16 cellular contexts compared by ENCODE assay signal in genomic region chr2:12434609-12435008, GRCh38.
DNase-seq lines count a peak whose midpoint lies in the region; ATAC-seq, FAIRE-seq and TF ChIP-seq lines count a peak whose summit lies in the region.
"Had no signal": no experiment of that assay in that cellular context is flagged by ENCODE, and none has a peak within 500 bp of the region (broad histone marks: within the 10 kb centered on the region; RNA-seq: fewer than 3 reads in every experiment).

No MANE protein-coding gene starts in this region.

- peak overlapping the region; percentile 23 to 30 for H3K18ac ChIP-seq in mesenchymal stem cell (ENCODE audit: low read depth in 1 of 2, low read length in 2 of 2)

- H3K27me3 ChIP-seq in K562 (ENCODE audit: control insufficient read depth in 2 of 2, insufficient read depth in 2 of 2, low read length in 2 of 2) (no peaks in the 10 kb centered on the region), mesenchymal stem cell (ENCODE audit: control insufficient read depth in 1 of 2, insufficient read depth in 1 of 2, low read length in 2 of 2) (no peaks in the 10 kb centered on the region), parathyroid adenoma (ENCODE audit: control insufficient read depth, insufficient read depth, low read length) (no peaks in the 10 kb centered on the region)
- H3K27me3 ChIP-seq: BLaER1 treated with 17β-estradiol and CSF1 and Interleukin-3, amounts not matched to agents 10 nM and 100 nM had no signal

- BruUV-seq in K562 (replicated peaks; lab: Mats Ljungman, UMichigan), result no TSS peak

- H3K9me3 ChIP-seq in K562 (replicated peaks; ENCODE audit: control insufficient read depth, insufficient read depth, low read depth, low read length) (no peaks in the 10 kb centered on the region), mesenchymal stem cell (ENCODE audit: control insufficient read depth, low read length) (no peaks in the 10 kb centered on the region), parathyroid adenoma (ENCODE audit: control insufficient read depth, low read length) (no peaks in the 10 kb centered on the region)
- H3K9me3 ChIP-seq: BLaER1 treated with 17β-estradiol and CSF1 and Interleukin-3, amounts not matched to agents 10 nM and 100 nM had no signal

- H3K36me3 ChIP-seq in K562 (ENCODE audit: control insufficient read depth, insufficient read depth, low read length) (no peaks in the 10 kb centered on the region; the same call in 2 of the 3 replicates), mesenchymal stem cell (ENCODE audit: control insufficient read depth in 1 of 2, insufficient read depth in 2 of 2, low read depth in 1 of 2, low read length in 2 of 2) (no peaks in the 10 kb centered on the region), parathyroid adenoma (ENCODE audit: control insufficient read depth, insufficient read depth, low read length) (no peaks in the 10 kb centered on the region)
- H3K36me3 ChIP-seq: BLaER1 treated with 17β-estradiol and CSF1 and Interleukin-3, amounts not matched to agents 10 nM and 100 nM had no signal

- WGBS in K562 (ENCODE audit: insufficient coverage, low coverage, missing lambda C conversion rate), result 3% methylated on average over 8 of the region's 8 CpGs
- WGBS in mesenchymal stem cell, result 70% methylated on average over 8 of the region's 8 CpGs

- peak overlapping the region; percentile 29 for H2BK120ac ChIP-seq in mesenchymal stem cell (ENCODE audit: low read depth, low read length)

- H3K79me2 ChIP-seq in K562 (ENCODE audit: control insufficient read depth, insufficient read depth, low read length) (no peaks in the 10 kb centered on the region; the same call in 2 of the 3 replicates), parathyroid adenoma (no peaks in the 10 kb centered on the region)

- POLR2A ChIA-PET in K562 (lab: Yijun Ruan, JAX), result interaction anchor here (1.2 kb wide), 1 partner anchor 11 kb away, joined by 3 read pairs; no protein-coding TSS in a partner anchor

- H2BK12ac ChIP-seq in mesenchymal stem cell (ENCODE audit: low read length in 2 of 2), result peak overlapping the region; percentile 63 to 75

- in situ Hi-C loops in K562 (cut with MboI), result no loop called here

- CTCF ChIA-PET in K562 (lab: Yijun Ruan, JAX; ENCODE audit: low intra/inter-chr PET ratio), result no interaction called here

- TF ChIP-seq POLR2A in K562 (conservative IDR thresholded peaks at IDR 0.05), result no peak

- H2AFZ ChIP-seq in K562 (ENCODE audit: low read depth, low read length) (peak overlapping the region; percentile 66), mesenchymal stem cell (ENCODE audit: low read depth, low read length) (no peak overlapping the region), parathyroid adenoma (peak overlapping the region; percentile 36)
- H2AFZ ChIP-seq: GM23248 had no signal

- TF ChIP-seq RAD21 in K562 (CRISPR knock-in tag; conservative IDR thresholded peaks at IDR 0.05 in 1 of 2, IDR thresholded peaks at IDR 0.05 in 1 of 2), result no peak

- peak; percentile 76 for ATAC-seq in K562
- ATAC-seq in HG02678 (IDR thresholded peaks at IDR 0.05; ENCODE audit: unreplicated experiment), result no peak
- no peak for ATAC-seq in GM18909 (IDR thresholded peaks at IDR 0.05; ENCODE audit: poor library complexity, unreplicated experiment)
- no peak for ATAC-seq in SK-N-SH treated with all-trans-retinoic acid at 6 μM for 48 hours
- ATAC-seq: CD8-positive, alpha-beta T cell; HepG2 had no signal

- no peaks in the 10 kb centered on the region for H3K79me1 ChIP-seq in mesenchymal stem cell (replicated peaks; ENCODE audit: low read length, poor library complexity, severe bottlenecking)

- intact Hi-C loops in K562 (cut with micrococcal nuclease), result loop anchor here (1.0 to 10.0 kb wide), 4 partner anchors 58 to 498 kb away; no protein-coding TSS in a partner anchor

- peak; percentile 46 for FAIRE-seq in K562 (lab: Jason Lieb, UNC)
- FAIRE-seq: H54, HepG2 had no signal

- peak; percentile 14 for DNase-seq in NCI-H82 (lab: John Stamatoyannopoulos, UW)
- DNase-seq in K562 (ENCODE audit: extremely low read depth in 1 of 4, low spot score in 3 of 4), result peak; percentile 26 to 85 (median 54)
- no peak for DNase-seq in mesenchymal stem cell
- DNase-seq: Calu3; CD8-positive, alpha-beta T cell; GF-D8; GM23248; HCEC 1CT had no signal

- H4K20me1 ChIP-seq in K562 (replicated peaks; ENCODE audit: control insufficient read depth, insufficient read depth, low read length), result no peaks in the 10 kb centered on the region
- H4K20me1 ChIP-seq: BLaER1 treated with 17β-estradiol and CSF1 and Interleukin-3, amounts not matched to agents 10 nM and 100 nM had no signal

- H3K9me1 ChIP-seq in K562 (ENCODE audit: control insufficient read depth, insufficient read depth, low read length), result no peaks in the 10 kb centered on the region

- peak overlapping the region; percentile 84 for H2AK5ac ChIP-seq in mesenchymal stem cell (ENCODE audit: low read length, severe bottlenecking)

- peak; percentile 91 for TF ChIP-seq EP300 in K562 (IDR thresholded peaks at IDR 0.05; ENCODE audit: low read length)

- no peak overlapping the region for H4K91ac ChIP-seq in mesenchymal stem cell (ENCODE audit: low read length)

- H3K4me1 ChIP-seq in K562 (replicated peaks in 1 of 2; ENCODE audit: control insufficient read depth in 2 of 2, insufficient read depth in 2 of 2, low read length in 2 of 2), result peaks cover 18 to 45% of the 10 kb centered on the region in 2 experiments
- peaks cover 7% of the 10 kb centered on the region for H3K4me1 ChIP-seq in mesenchymal stem cell (ENCODE audit: control insufficient read depth, insufficient read depth, low read depth, low read length)
- H3K4me1 ChIP-seq in parathyroid adenoma, result no peaks in the 10 kb centered on the region

- no peak overlapping the region for H3K23ac ChIP-seq in mesenchymal stem cell (ENCODE audit: low read length in 2 of 2)

- H3K4ac ChIP-seq in mesenchymal stem cell (ENCODE audit: low read depth in 1 of 2, low read length in 2 of 2), result peak overlapping the region in 1 of 2 experiments; percentile 30

- H2BK15ac ChIP-seq in mesenchymal stem cell (ENCODE audit: low read depth, poor library complexity, severe bottlenecking), result no peak overlapping the region

- peak overlapping the region; percentile 57 for H3K4me2 ChIP-seq in K562 (ENCODE audit: insufficient read depth, low read length)
- H3K4me2 ChIP-seq in mesenchymal stem cell (ENCODE audit: low read length, poor library complexity, severe bottlenecking), result no peak overlapping the region
- no peak overlapping the region for H3K4me2 ChIP-seq in parathyroid adenoma (ENCODE audit: low read length)
- H3K4me2 ChIP-seq: BLaER1 treated with 17β-estradiol and CSF1 and Interleukin-3, amounts not matched to agents 10 nM and 100 nM; KMS-11 had no signal

- no peak overlapping the region for H3K4me3 ChIP-seq in K562
- no peak overlapping the region for H3K4me3 ChIP-seq in mesenchymal stem cell (ENCODE audit: insufficient read depth in 1 of 2, low read depth in 1 of 2, low read length in 2 of 2)
- H3K4me3 ChIP-seq in parathyroid adenoma (ENCODE audit: low read depth, low read length), result no peak overlapping the region
- H3K4me3 ChIP-seq: BLaER1 treated with 17β-estradiol and CSF1 and Interleukin-3, amounts not matched to agents 10 nM and 100 nM; GM23248 had no signal

- peak overlapping the region; percentile 75 for H4K8ac ChIP-seq in mesenchymal stem cell (ENCODE audit: low read length)

- peak overlapping the region; percentile 33 to 69; a peak in 2 of 4 replicates for H3K9ac ChIP-seq in K562 (ENCODE audit: insufficient read depth in 1 of 2, low read depth in 2 of 2, low read length in 2 of 2)
- H3K9ac ChIP-seq in mesenchymal stem cell (ENCODE audit: low read length), result no peak overlapping the region
- H3K9ac ChIP-seq in parathyroid adenoma, result no peak overlapping the region
- H3K9ac ChIP-seq: BLaER1 treated with 17β-estradiol and CSF1 and Interleukin-3, amounts not matched to agents 10 nM and 100 nM; GM23248; KMS-11 had no signal

- no peak overlapping the region for H2BK5ac ChIP-seq in mesenchymal stem cell (ENCODE audit: low read depth, low read length, poor library complexity, severe bottlenecking)

- TF ChIP-seq CTCF in K562 (IDR thresholded peaks at IDR 0.05 in 2 of 3, conservative IDR thresholded peaks at IDR 0.05 in 1 of 3; ENCODE audit: insufficient read depth in 2 of 3, low read depth in 1 of 3, low read length in 3 of 3) (no peak), parathyroid adenoma (IDR thresholded peaks at IDR 0.05) (no peak)

- peak overlapping the region in 1 of 2 experiments; percentile 59 for H3K14ac ChIP-seq in mesenchymal stem cell (ENCODE audit: low read length in 2 of 2)

- H3K27ac ChIP-seq in K562 (ENCODE audit: extremely low read depth, low read depth, low read length) (peak overlapping the region; percentile 48), mesenchymal stem cell (ENCODE audit: low read length, poor library complexity, severe bottlenecking) (peak overlapping the region; percentile 10), parathyroid adenoma (no peak overlapping the region)
- H3K27ac ChIP-seq: BLaER1 treated with 17β-estradiol and CSF1 and Interleukin-3, amounts not matched to agents 10 nM and 100 nM; GM23248; KMS-11 had no signal

TF ChIP-seq in K562, 482 proteins besides CTCF, POLR2A, EP300 and RAD21 (continues in another document):
- TF ChIP-seq MEIS2 (IDR thresholded peaks at IDR 0.05; ENCODE audit: partially characterized antibody), result peak; percentile 68
- 0 out of 2 replicates have a peak, but pooled peaks have one; percentile 54 for TF ChIP-seq GATAD2B (IDR thresholded peaks at IDR 0.05; ENCODE audit: borderline replicate concordance)
- TF ChIP-seq BCOR (IDR thresholded peaks at IDR 0.05), result no peak

TF ChIP-seq in SK-N-SH treated with all-trans-retinoic acid at 6 μM for 48 hours, 23 proteins besides CTCF, POLR2A, EP300 and RAD21:
- no peak for TF ChIP-seq ZNF70 (CRISPR knock-in tag; IDR thresholded peaks at IDR 0.05)
TF ChIP-seq in SK-N-SH treated with all-trans-retinoic acid at 6 μM for 48 hours: peak in this region for 0.

Comparison
In these comparisons a context has a peak if more than half of its experiments do, and no peak if none do; other contexts are left out.
1. H3K9ac ChIP-seq: peak in K562 (2 of 2); none in mesenchymal stem cell (single experiment) and parathyroid adenoma (single experiment).